Comparison of ENCODE assay signal across 11 cellular contexts in genomic region chr19:4606921-4607678, GRCh38. TPM values are rescaled to one million over a fixed set of nuclear protein-coding genes. Genes with fewer than 3 reads are reported as not detected.
DNase-seq lines count a peak whose midpoint lies in the region; ATAC-seq and TF ChIP-seq lines count a peak whose summit lies in the region.
"Had no signal": no experiment of that assay in that cellular context is flagged by ENCODE, and none has a peak within 500 bp of the region (broad histone marks: within the 10 kb centered on the region; RNA-seq: fewer than 3 reads in every experiment).

No MANE protein-coding gene starts in this region.

- peaks cover 15% of the 10 kb centered on the region for H3K4me1 Mint-ChIP-seq in GM23338

- H3K79me2 ChIP-seq in GM23338 (replicated peaks; ENCODE audit: insufficient read depth) = no peaks in the 10 kb centered on the region

- H3K4me1 ChIP-seq in GM23338 (ENCODE audit: insufficient read depth) (peaks cover 8% of the 10 kb centered on the region; the same call in 1 of the 2 replicates), ovary (ENCODE audit: insufficient read depth) (peaks cover 3% of the 10 kb centered on the region)

- peak; percentile 61 to 77 for TF ChIP-seq CTCF in GM23338 (conservative IDR thresholded peaks at IDR 0.05; ENCODE audit: low read depth in 2 of 2)
- TF ChIP-seq CTCF in ovary (IDR thresholded peaks at IDR 0.05) = no peak

- intact Hi-C loops in ovary (cut with DNase I) = no loop called here

- H3K4me2 ChIP-seq in GM23338 = peak overlapping the region; percentile 78

- 8 to 13% (median 10%) methylated on average over 33 to 35 of the region's 35 CpGs for WGBS in ovary, 3 donors

- peaks cover 5% of the 10 kb centered on the region; the same call in 1 of the 2 replicates for H3F3A ChIP-seq in GM23338 (replicated peaks; ENCODE audit: low read depth)

- H3K36me3 Mint-ChIP-seq in GM23338 (ENCODE audit: low read depth) = no peaks in the 10 kb centered on the region

- H3K36me3 ChIP-seq in GM23338 (ENCODE audit: insufficient read depth) = no peaks in the 10 kb centered on the region
- H3K36me3 ChIP-seq in ovary = no peaks in the 10 kb centered on the region
- H3K36me3 ChIP-seq: esophagus muscularis mucosa, tibial nerve had no signal

- no peak for TF ChIP-seq EP300 in ovary (IDR thresholded peaks at IDR 0.05)

- no peaks in the 10 kb centered on the region for H3K9me3 ChIP-seq in ovary
- H3K9me3 ChIP-seq: esophagus muscularis mucosa, tibial nerve had no signal

- H3K4me3 Mint-ChIP-seq in GM23338 = peak overlapping the region; percentile 49

- DNase-seq in GM23338 (ENCODE audit: low spot score) (peak; percentile 78), NCI-H345 treated with DMSO at 0.1 percent for 48 hours (lab: John Stamatoyannopoulos, UW; ENCODE audit: unreplicated experiment) (peak; percentile 50), fibroblast of gingiva (ENCODE audit: low read depth) (peak; percentile 46), ovary (peak in 3 of 5 donors; percentile 33 to 72 (median 39)), GM19238 (ENCODE audit: insufficient read length, low spot score) (no peak), mucosa of gallbladder (ENCODE audit: low spot score) (no peak)
- no peak for DNase-seq in activated T-cell treated with anti-CD3 and anti-CD28 coated beads, Interleukin-2, amount 50 U/mL, for 1 hour

- H3K27me3 ChIP-seq in GM23338 (ENCODE audit: insufficient read depth) (peaks cover 9% of the 10 kb centered on the region), ovary (no peaks in the 10 kb centered on the region)

- no peaks in the 10 kb centered on the region for H4K20me1 ChIP-seq in GM23338 (replicated peaks; ENCODE audit: insufficient read depth)

- no peak overlapping the region for H3K27ac Mint-ChIP-seq in GM23338

- H3K9me3 Mint-ChIP-seq in GM23338 = no peaks in the 10 kb centered on the region

- TF ChIP-seq POLR2A in ovary (IDR thresholded peaks at IDR 0.05) = no peak

- peak overlapping the region; percentile 96 for H2AFZ ChIP-seq in GM23338

- no peak overlapping the region for H3K27ac ChIP-seq in GM23338 (ENCODE audit: low read depth)
- no peak overlapping the region for H3K27ac ChIP-seq in ovary
- H3K27ac ChIP-seq: esophagus muscularis mucosa, skin epidermis, tibial nerve had no signal

- peak overlapping the region; percentile 55 for H3K4me3 ChIP-seq in GM23338
- H3K4me3 ChIP-seq in ovary = no peak overlapping the region
- H3K4me3 ChIP-seq: esophagus muscularis mucosa, skin epidermis, tibial nerve had no signal

- H3K27me3 Mint-ChIP-seq in GM23338 (ENCODE audit: insufficient read depth, low read depth, poor library complexity) = peaks cover 13% of the 10 kb centered on the region

- ATAC-seq in GM23338 (peak; percentile 81), HG03108 (IDR thresholded peaks at IDR 0.05; ENCODE audit: unreplicated experiment) (no peak)

- H3K9me2 ChIP-seq in GM23338 (ENCODE audit: insufficient read depth) = no peaks in the 10 kb centered on the region

TF ChIP-seq in GM23338, 12 proteins besides CTCF, POLR2A, EP300 and RAD21:
- no peak for TF ChIP-seq STAT1 (IDR thresholded peaks at IDR 0.05; ENCODE audit: unreplicated experiment)
- TF ChIP-seq, protein P1, sequence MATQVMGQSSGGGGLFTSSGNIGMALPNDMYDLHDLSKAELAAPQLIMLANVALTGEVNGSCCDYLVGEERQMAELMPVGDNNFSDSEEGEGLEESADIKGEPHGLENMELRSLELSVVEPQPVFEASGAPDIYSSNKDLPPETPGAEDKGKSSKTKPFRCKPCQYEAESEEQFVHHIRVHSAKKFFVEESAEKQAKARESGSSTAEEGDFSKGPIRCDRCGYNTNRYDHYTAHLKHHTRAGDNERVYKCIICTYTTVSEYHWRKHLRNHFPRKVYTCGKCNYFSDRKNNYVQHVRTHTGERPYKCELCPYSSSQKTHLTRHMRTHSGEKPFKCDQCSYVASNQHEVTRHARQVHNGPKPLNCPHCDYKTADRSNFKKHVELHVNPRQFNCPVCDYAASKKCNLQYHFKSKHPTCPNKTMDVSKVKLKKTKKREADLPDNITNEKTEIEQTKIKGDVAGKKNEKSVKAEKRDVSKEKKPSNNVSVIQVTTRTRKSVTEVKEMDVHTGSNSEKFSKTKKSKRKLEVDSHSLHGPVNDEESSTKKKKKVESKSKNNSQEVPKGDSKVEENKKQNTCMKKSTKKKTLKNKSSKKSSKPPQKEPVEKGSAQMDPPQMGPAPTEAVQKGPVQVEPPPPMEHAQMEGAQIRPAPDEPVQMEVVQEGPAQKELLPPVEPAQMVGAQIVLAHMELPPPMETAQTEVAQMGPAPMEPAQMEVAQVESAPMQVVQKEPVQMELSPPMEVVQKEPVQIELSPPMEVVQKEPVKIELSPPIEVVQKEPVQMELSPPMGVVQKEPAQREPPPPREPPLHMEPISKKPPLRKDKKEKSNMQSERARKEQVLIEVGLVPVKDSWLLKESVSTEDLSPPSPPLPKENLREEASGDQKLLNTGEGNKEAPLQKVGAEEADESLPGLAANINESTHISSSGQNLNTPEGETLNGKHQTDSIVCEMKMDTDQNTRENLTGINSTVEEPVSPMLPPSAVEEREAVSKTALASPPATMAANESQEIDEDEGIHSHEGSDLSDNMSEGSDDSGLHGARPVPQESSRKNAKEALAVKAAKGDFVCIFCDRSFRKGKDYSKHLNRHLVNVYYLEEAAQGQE (IDR thresholded peaks at IDR 0.05; ENCODE audit: unreplicated experiment) = no peak
- no peak for TF ChIP-seq POLR2AphosphoS5 (IDR thresholded peaks at IDR 0.05; ENCODE audit: low read depth)
- TF ChIP-seq JUNB (IDR thresholded peaks at IDR 0.05; ENCODE audit: unreplicated experiment) = no peak
- no peak for TF ChIP-seq ETS1 (IDR thresholded peaks at IDR 0.05)
- TF ChIP-seq ZNF114 (CRISPR knock-in tag; IDR thresholded peaks at IDR 0.05) = no peak
- TF ChIP-seq ZNF331 (CRISPR knock-in tag; IDR thresholded peaks at IDR 0.05; ENCODE audit: low read depth) = no peak
- TF ChIP-seq CREB1 (CRISPR knock-in tag; IDR thresholded peaks at IDR 0.05; ENCODE audit: low read depth) = no peak
- TF ChIP-seq EZH2phosphoT487 (IDR thresholded peaks at IDR 0.05; ENCODE audit: unreplicated experiment) = no peak
- TF ChIP-seq EZH2 (IDR thresholded peaks at IDR 0.05; ENCODE audit: low read depth, unreplicated experiment) = no peak
- no peak for TF ChIP-seq NANOG (IDR thresholded peaks at IDR 0.05; ENCODE audit: borderline replicate concordance)
TF ChIP-seq in GM23338: peak in this region for 0.

RNA-seq across cellular contexts. Expression of gene TNFAIP8L1, which starts 32.2 kb away (rescaled TPM):
- 3.3 and 4.1 TPM in 2 replicates for total RNA-seq in GM23338 (2014; rRNA removed; shearing (Covaris generic))
- polyA plus RNA-seq in GM23338 (2016; fragmentation: Nextera tagmentation; extraction: Ambion mirVana) (2.7 and 3.2 TPM in 2 replicates), ovary (1 to 10 TPM; 6.8 to 8.1 TPM)
- total RNA-seq in ovary (10 to 100 TPM in 3 of 7 donors, 1 to 10 TPM in 4; 4.3 to 14.0 (median 9.8) TPM), mucosa of gallbladder (7.3 TPM)

RNA-seq across cellular contexts. Expression of gene SEMA6B, which starts 47.6 kb away (rescaled TPM):
- total RNA-seq in GM23338 (2014; rRNA removed; shearing (Covaris generic)) = 39.8 and 42.7 TPM in 2 replicates
- 5.3 and 6.9 TPM in 2 replicates for polyA plus RNA-seq in GM23338 (2016; fragmentation: Nextera tagmentation; extraction: Ambion mirVana)
- 1 to 10 TPM; 1.3 to 9.7 (median 5.5) TPM for total RNA-seq in ovary
- 1 to 10 TPM in 1 of 2 donors, under 1 TPM in 1; 0.77 to 7.6 TPM for polyA plus RNA-seq in ovary
- 5.0 TPM for total RNA-seq in mucosa of gallbladder

Comparison
In these comparisons a context has a peak if more than half of its experiments do, and no peak if none do; other contexts are left out.
1. DNase-seq: peak in GM23338 (single experiment), NCI-H345 treated with DMSO at 0.1 percent for 48 hours (single experiment), fibroblast of gingiva (single experiment) and ovary (3 of 5); none in GM19238 (single experiment), mucosa of gallbladder (single experiment) and activated T-cell treated with anti-CD3 and anti-CD28 coated beads, Interleukin-2, amount 50 U/mL, for 1 hour (single experiment).
2. CTCF ChIP-seq: peak in GM23338 (2 of 2); none in ovary (0 of 3).